1 cellular context compared by ENCODE assay signal in genomic region chrX:86039625-86040568, GRCh38.
TF ChIP-seq lines count a peak whose summit lies in the region.

No MANE protein-coding gene starts in this region.

TF ChIP-seq in liver, 16 proteins besides CTCF, POLR2A, EP300 and RAD21 (continued from another document):
- TF ChIP-seq FOXA1 (IDR thresholded peaks at IDR 0.05), result no peak
- no peak for TF ChIP-seq JUND (IDR thresholded peaks at IDR 0.05)
TF ChIP-seq in liver: peak in this region for 4.
